21 cellular contexts compared by ENCODE assay signal in genomic region chr5:13212843-13213242, GRCh38.
"Had no signal": no experiment of that assay in that cellular context is flagged by ENCODE, and none has a peak within 500 bp of the region (broad histone marks: within the 10 kb centered on the region; RNA-seq: fewer than 3 reads in every experiment).

No MANE protein-coding gene starts in this region.

- DNase-seq: activated CD4-positive, alpha-beta memory T cell treated with anti-CD3 and anti-CD28 coated beads, Interleukin-2, amount 10 ng/mL, durations not matched to agents 7 days and 5 days; activated CD4-positive, alpha-beta T cell treated with anti-CD3 and anti-CD28 coated beads, Interleukin-2, amount 10 ng/mL, durations not matched to agents 24 days and 14 days; activated CD8-positive, alpha-beta memory T cell treated with anti-CD3 and anti-CD28 coated beads, Interleukin-2, amount 50 U/mL, for 48 hours; activated gamma-delta T cell treated with Interleukin-2 at 50 U/mL for 16 hours; activated naive CD4-positive, alpha-beta T cell treated with anti-CD3 and anti-CD28 coated beads, Interleukin-2, amount 50 U/mL, for 16 hours; activated T-cell treated with anti-CD3 and anti-CD28 coated beads, Interleukin-2, amount 50 U/mL, for 24 hours; amniotic stem cell; caudate nucleus; cortex of kidney; foreskin keratinocyte; heart left ventricle; kidney glomerular epithelial cell; left lung; lower lobe of right lung; mesenchymal stem cell; spleen; stimulated activated naive CD4-positive, alpha-beta T cell; testis; transverse colon had no signal

- H3K4me1 ChIP-seq: foreskin keratinocyte, heart left ventricle, left lung, lower lobe of right lung, right atrium auricular region, spleen, testis, transverse colon had no signal

- H3K27ac ChIP-seq: foreskin keratinocyte, heart left ventricle, left lung, lower lobe of right lung, right atrium auricular region, spleen, testis, transverse colon, VCaP had no signal

- H3K9me3 ChIP-seq: heart left ventricle, left lung, lower lobe of right lung, right atrium auricular region, spleen, testis, transverse colon had no signal

- H3K36me3 ChIP-seq: heart left ventricle, left lung, lower lobe of right lung, right atrium auricular region, spleen, transverse colon had no signal

- H3K27me3 ChIP-seq: foreskin keratinocyte, heart left ventricle, left lung, right atrium auricular region, spleen, testis, transverse colon had no signal

- H3K4me3 ChIP-seq: heart left ventricle, left lung, lower lobe of right lung, right atrium auricular region, spleen, testis, transverse colon had no signal
